ENCODE assay signal across 1 cellular context in the genomic region with DNA sequence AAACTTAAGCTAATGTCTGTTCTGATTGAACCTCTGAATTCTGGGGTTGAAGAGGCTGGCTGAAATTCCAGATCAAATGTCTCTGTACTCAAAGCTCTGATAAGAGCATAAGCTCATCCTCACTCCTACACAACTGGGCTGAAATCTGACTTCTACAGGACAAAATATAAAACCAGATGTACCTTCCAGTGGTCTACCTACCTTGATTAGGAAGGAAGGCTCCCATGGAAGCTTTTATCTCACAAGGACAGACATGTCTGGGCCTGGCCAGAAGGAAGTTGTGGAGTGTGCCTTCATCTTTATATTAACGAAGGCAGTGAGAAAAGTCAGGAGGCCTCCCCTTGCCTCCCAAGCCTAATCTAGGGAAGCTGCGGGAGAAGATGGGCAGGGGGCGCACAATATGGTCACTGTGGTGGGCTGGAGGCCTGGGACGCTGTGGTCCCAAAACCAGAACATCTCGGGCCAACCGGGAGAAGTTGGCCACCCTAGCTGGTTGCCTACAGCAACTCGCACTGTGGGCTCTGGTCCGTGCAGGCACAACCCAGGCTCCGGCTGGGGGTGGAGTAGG.
TF ChIP-seq lines count a peak whose summit lies in the region.

No MANE protein-coding gene starts in this region.

TF ChIP-seq in HepG2, 621 proteins besides CTCF, POLR2A, EP300 and RAD21 (continued from another document and continues in another):
- TF ChIP-seq ZNF350 (CRISPR knock-in tag; IDR thresholded peaks at IDR 0.05; ENCODE audit: borderline replicate concordance, low read depth) (no peak), ZNF589 (CRISPR knock-in tag; conservative IDR thresholded peaks at IDR 0.05) (no peak), TFDP2 (CRISPR knock-in tag; IDR thresholded peaks at IDR 0.05) (no peak), NFATC3 (CRISPR knock-in tag; IDR thresholded peaks at IDR 0.05) (0 out of 2 replicates have a peak, but pooled peaks have one; percentile 18), ZNF549 (CRISPR knock-in tag; IDR thresholded peaks at IDR 0.05) (no peak), ZNF24 (IDR thresholded peaks at IDR 0.05) (no peak), KLF13 (CRISPR knock-in tag; IDR thresholded peaks at IDR 0.05) (no peak), ZNF883 (CRISPR knock-in tag; IDR thresholded peaks at IDR 0.05; ENCODE audit: not compliant biosample characterization) (no peak), KLF6 (CRISPR knock-in tag; IDR thresholded peaks at IDR 0.05) (no peak), HNRNPLL (IDR thresholded peaks at IDR 0.05; ENCODE audit: low read depth, low read length, poor library complexity, severe bottlenecking) (no peak), SOX6 (IDR thresholded peaks at IDR 0.05) (no peak), SOX6 (CRISPR knock-in tag; IDR thresholded peaks at IDR 0.05) (no peak), NR2F2 (IDR thresholded peaks at IDR 0.05; ENCODE audit: borderline replicate concordance, low read depth) (peak; percentile 16; the same call in 1 of the 2 replicates), PLSCR1 (CRISPR knock-in tag; IDR thresholded peaks at IDR 0.05; ENCODE audit: borderline replicate concordance) (no peak), SSRP1 (CRISPR knock-in tag; IDR thresholded peaks at IDR 0.05) (0 out of 2 replicates have a peak, but pooled peaks have one; percentile 26), ZNF468 (CRISPR knock-in tag; IDR thresholded peaks at IDR 0.05) (0 out of 2 replicates have a peak, but pooled peaks have one; percentile 35), NR1H2 (CRISPR knock-in tag; IDR thresholded peaks at IDR 0.05; ENCODE audit: borderline replicate concordance, low read depth) (no peak), HNRNPH1 (optimal IDR thresholded peaks at IDR 0.05; ENCODE audit: low read depth, low read length) (peak; percentile 48), ZNF501 (CRISPR knock-in tag; IDR thresholded peaks at IDR 0.05) (no peak), ZFP90 (CRISPR knock-in tag; IDR thresholded peaks at IDR 0.05; ENCODE audit: borderline replicate concordance) (no peak), REPIN1 (CRISPR knock-in tag; IDR thresholded peaks at IDR 0.05; ENCODE audit: borderline replicate concordance, low read depth) (no peak), NAIF1 (CRISPR knock-in tag; IDR thresholded peaks at IDR 0.05; ENCODE audit: borderline replicate concordance) (0 out of 2 replicates have a peak, but pooled peaks have one; percentile 5), ETV6 (CRISPR knock-in tag; conservative IDR thresholded peaks at IDR 0.05) (no peak), REXO4 (CRISPR knock-in tag; IDR thresholded peaks at IDR 0.05; ENCODE audit: borderline replicate concordance) (peak; percentile 50; the same call in 1 of the 2 replicates), POLR2AphosphoS5 (IDR thresholded peaks at IDR 0.05; ENCODE audit: low read depth, low read length) (no peak), ZFP41 (CRISPR knock-in tag; IDR thresholded peaks at IDR 0.05; ENCODE audit: borderline replicate concordance) (0 out of 2 replicates have a peak, but pooled peaks have one; percentile 18), ZNF720 (CRISPR knock-in tag; IDR thresholded peaks at IDR 0.05) (no peak), CBFB (CRISPR knock-in tag; IDR thresholded peaks at IDR 0.05) (no peak), TARDBP (CRISPR knock-in tag; IDR thresholded peaks at IDR 0.05) (no peak), ZC3H13 (CRISPR knock-in tag; IDR thresholded peaks at IDR 0.05) (no peak), ZNF7 (CRISPR knock-in tag; IDR thresholded peaks at IDR 0.05) (no peak), NR3C1 (CRISPR knock-in tag; IDR thresholded peaks at IDR 0.05) (no peak), SETDB1 (CRISPR knock-in tag; IDR thresholded peaks at IDR 0.05; ENCODE audit: borderline replicate concordance) (peak; percentile 86; the same call in 1 of the 2 replicates), RFXANK (CRISPR knock-in tag; IDR thresholded peaks at IDR 0.05) (0 out of 2 replicates have a peak, but pooled peaks have one; percentile 13), HNF4G (IDR thresholded peaks at IDR 0.05; ENCODE audit: borderline replicate concordance, low read depth, low read length) (no peak), HNF4G (CRISPR knock-in tag; IDR thresholded peaks at IDR 0.05; ENCODE audit: borderline replicate concordance, low read depth) (no peak), HMG20B (CRISPR knock-in tag; conservative IDR thresholded peaks at IDR 0.05) (no peak), GATA4 (IDR thresholded peaks at IDR 0.05; ENCODE audit: borderline replicate concordance, low read depth) (no peak), SKI (IDR thresholded peaks at IDR 0.05; ENCODE audit: partially characterized antibody) (no peak), ZNF510 (CRISPR knock-in tag; IDR thresholded peaks at IDR 0.05; ENCODE audit: low read depth) (no peak), ZNF687 (CRISPR knock-in tag; IDR thresholded peaks at IDR 0.05) (no peak), SALL1 (CRISPR knock-in tag; IDR thresholded peaks at IDR 0.05) (no peak), ZMYM4 (CRISPR knock-in tag; IDR thresholded peaks at IDR 0.05) (no peak)
- TF ChIP-seq, protein P1, sequence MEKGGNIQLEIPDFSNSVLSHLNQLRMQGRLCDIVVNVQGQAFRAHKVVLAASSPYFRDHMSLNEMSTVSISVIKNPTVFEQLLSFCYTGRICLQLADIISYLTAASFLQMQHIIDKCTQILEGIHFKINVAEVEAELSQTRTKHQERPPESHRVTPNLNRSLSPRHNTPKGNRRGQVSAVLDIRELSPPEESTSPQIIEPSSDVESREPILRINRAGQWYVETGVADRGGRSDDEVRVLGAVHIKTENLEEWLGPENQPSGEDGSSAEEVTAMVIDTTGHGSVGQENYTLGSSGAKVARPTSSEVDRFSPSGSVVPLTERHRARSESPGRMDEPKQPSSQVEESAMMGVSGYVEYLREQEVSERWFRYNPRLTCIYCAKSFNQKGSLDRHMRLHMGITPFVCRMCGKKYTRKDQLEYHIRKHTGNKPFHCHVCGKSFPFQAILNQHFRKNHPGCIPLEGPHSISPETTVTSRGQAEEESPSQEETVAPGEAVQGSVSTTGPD (CRISPR knock-in tag; IDR thresholded peaks at IDR 0.05) = no peak
- TF ChIP-seq, protein P2, sequence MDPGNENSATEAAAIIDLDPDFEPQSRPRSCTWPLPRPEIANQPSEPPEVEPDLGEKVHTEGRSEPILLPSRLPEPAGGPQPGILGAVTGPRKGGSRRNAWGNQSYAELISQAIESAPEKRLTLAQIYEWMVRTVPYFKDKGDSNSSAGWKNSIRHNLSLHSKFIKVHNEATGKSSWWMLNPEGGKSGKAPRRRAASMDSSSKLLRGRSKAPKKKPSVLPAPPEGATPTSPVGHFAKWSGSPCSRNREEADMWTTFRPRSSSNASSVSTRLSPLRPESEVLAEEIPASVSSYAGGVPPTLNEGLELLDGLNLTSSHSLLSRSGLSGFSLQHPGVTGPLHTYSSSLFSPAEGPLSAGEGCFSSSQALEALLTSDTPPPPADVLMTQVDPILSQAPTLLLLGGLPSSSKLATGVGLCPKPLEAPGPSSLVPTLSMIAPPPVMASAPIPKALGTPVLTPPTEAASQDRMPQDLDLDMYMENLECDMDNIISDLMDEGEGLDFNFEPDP (CRISPR knock-in tag; conservative IDR thresholded peaks at IDR 0.05) = no peak
- TF ChIP-seq, protein P3, sequence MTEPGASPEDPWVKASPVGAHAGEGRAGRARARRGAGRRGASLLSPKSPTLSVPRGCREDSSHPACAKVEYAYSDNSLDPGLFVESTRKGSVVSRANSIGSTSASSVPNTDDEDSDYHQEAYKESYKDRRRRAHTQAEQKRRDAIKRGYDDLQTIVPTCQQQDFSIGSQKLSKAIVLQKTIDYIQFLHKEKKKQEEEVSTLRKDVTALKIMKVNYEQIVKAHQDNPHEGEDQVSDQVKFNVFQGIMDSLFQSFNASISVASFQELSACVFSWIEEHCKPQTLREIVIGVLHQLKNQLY (CRISPR knock-in tag; IDR thresholded peaks at IDR 0.05) = no peak
- TF ChIP-seq, protein P4, sequence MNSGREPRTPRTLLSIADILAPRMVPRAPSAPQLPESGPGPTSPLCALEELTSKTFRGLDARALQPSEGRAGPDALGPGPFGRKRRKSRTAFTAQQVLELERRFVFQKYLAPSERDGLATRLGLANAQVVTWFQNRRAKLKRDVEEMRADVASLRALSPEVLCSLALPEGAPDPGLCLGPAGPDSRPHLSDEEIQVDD (CRISPR knock-in tag; IDR thresholded peaks at IDR 0.05; ENCODE audit: borderline replicate concordance) = no peak
- TF ChIP-seq, protein P5, sequence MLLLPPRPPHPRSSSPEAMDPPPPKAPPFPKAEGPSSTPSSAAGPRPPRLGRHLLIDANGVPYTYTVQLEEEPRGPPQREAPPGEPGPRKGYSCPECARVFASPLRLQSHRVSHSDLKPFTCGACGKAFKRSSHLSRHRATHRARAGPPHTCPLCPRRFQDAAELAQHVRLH (CRISPR knock-in tag; IDR thresholded peaks at IDR 0.05; ENCODE audit: borderline replicate concordance, low read depth) = no peak
- TF ChIP-seq, protein P6, sequence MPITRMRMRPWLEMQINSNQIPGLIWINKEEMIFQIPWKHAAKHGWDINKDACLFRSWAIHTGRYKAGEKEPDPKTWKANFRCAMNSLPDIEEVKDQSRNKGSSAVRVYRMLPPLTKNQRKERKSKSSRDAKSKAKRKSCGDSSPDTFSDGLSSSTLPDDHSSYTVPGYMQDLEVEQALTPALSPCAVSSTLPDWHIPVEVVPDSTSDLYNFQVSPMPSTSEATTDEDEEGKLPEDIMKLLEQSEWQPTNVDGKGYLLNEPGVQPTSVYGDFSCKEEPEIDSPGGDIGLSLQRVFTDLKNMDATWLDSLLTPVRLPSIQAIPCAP (CRISPR knock-in tag; IDR thresholded peaks at IDR 0.05; ENCODE audit: low read depth) = no peak
- TF ChIP-seq, protein P7, sequence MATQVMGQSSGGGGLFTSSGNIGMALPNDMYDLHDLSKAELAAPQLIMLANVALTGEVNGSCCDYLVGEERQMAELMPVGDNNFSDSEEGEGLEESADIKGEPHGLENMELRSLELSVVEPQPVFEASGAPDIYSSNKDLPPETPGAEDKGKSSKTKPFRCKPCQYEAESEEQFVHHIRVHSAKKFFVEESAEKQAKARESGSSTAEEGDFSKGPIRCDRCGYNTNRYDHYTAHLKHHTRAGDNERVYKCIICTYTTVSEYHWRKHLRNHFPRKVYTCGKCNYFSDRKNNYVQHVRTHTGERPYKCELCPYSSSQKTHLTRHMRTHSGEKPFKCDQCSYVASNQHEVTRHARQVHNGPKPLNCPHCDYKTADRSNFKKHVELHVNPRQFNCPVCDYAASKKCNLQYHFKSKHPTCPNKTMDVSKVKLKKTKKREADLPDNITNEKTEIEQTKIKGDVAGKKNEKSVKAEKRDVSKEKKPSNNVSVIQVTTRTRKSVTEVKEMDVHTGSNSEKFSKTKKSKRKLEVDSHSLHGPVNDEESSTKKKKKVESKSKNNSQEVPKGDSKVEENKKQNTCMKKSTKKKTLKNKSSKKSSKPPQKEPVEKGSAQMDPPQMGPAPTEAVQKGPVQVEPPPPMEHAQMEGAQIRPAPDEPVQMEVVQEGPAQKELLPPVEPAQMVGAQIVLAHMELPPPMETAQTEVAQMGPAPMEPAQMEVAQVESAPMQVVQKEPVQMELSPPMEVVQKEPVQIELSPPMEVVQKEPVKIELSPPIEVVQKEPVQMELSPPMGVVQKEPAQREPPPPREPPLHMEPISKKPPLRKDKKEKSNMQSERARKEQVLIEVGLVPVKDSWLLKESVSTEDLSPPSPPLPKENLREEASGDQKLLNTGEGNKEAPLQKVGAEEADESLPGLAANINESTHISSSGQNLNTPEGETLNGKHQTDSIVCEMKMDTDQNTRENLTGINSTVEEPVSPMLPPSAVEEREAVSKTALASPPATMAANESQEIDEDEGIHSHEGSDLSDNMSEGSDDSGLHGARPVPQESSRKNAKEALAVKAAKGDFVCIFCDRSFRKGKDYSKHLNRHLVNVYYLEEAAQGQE (IDR thresholded peaks at IDR 0.05; ENCODE audit: borderline replicate concordance in 1 of 2, low read depth in 1 of 2, low read length in 2 of 2) = no peak
